22 cellular contexts compared by ENCODE assay signal in genomic region chr4:3311489-3312171, GRCh38. TPM values are rescaled to one million over a fixed set of nuclear protein-coding genes. Genes with fewer than 3 reads are reported as not detected.
DNase-seq lines count a peak whose midpoint lies in the region; ATAC-seq, FAIRE-seq and TF ChIP-seq lines count a peak whose summit lies in the region.
"Had no signal": no experiment of that assay in that cellular context is flagged by ENCODE, and none has a peak within 500 bp of the region (broad histone marks: within the 10 kb centered on the region; RNA-seq: fewer than 3 reads in every experiment).

No MANE protein-coding gene starts in this region.

- peak overlapping the region; percentile 35 for H3K27ac ChIP-seq in RWPE2 (ENCODE audit: poor library complexity, severe bottlenecking)
- H3K27ac ChIP-seq in hepatocyte, result peak overlapping the region; percentile 74
- H3K27ac ChIP-seq in small intestine (ENCODE audit: low read depth in 1 of 2, low read length in 1 of 2), result peak overlapping the region in 1 of 2 donors; percentile 41
- H3K27ac ChIP-seq: 22Rv1, gastrocnemius medialis, testis had no signal

- H3K9me3 ChIP-seq in RWPE2 (ENCODE audit: severe bottlenecking) (no peaks in the 10 kb centered on the region), hepatocyte (ENCODE audit: low read depth) (no peaks in the 10 kb centered on the region), small intestine (ENCODE audit: control insufficient read depth, low read depth) (no peaks in the 10 kb centered on the region)
- H3K9me3 ChIP-seq: BLaER1 treated with 17β-estradiol and CSF1 and Interleukin-3, amounts not matched to agents 10 nM and 100 nM; gastrocnemius medialis; testis had no signal

- TF ChIP-seq CTCF in RWPE2 (IDR thresholded peaks at IDR 0.05; ENCODE audit: poor library complexity, severe bottlenecking) (no peak), hepatocyte (IDR thresholded peaks at IDR 0.05; ENCODE audit: poor library complexity) (no peak)

- peaks cover 70% of the 10 kb centered on the region for H3K79me2 ChIP-seq in hepatocyte

- H4K20me1 ChIP-seq in hepatocyte (ENCODE audit: insufficient read depth, poor library complexity, severe bottlenecking), result peaks cover 38% of the 10 kb centered on the region

- H2AFZ ChIP-seq in hepatocyte, result no peak overlapping the region

- DNase-seq in NCI-H2171 treated with DMSO at 0.1 percent for 48 hours (lab: John Stamatoyannopoulos, UW), result peak; percentile 12
- no peak for DNase-seq in NCI-H2171 (lab: John Stamatoyannopoulos, UW)
- no peak for DNase-seq in RWPE2 (ENCODE audit: low spot score)
- peak; percentile 41 for DNase-seq in hepatocyte (ENCODE audit: low spot score)
- DNase-seq in small intestine, result peak; percentile 92
- DNase-seq in RPMI8226, result no peak
- no peak for DNase-seq in GM19238 (ENCODE audit: insufficient read length, low spot score)
- DNase-seq: activated CD4-positive, alpha-beta T cell treated with anti-CD3 and anti-CD28 coated beads for 48 hours; activated naive CD4-positive, alpha-beta T cell treated with anti-CD3 and anti-CD28 coated beads for 36 hours; DMS 273 treated with DMSO at 0.1 percent for 48 hours; gastrocnemius medialis; GDM1; NCI-H82; testis had no signal

- no peaks in the 10 kb centered on the region for H3K9me2 ChIP-seq in hepatocyte (replicated peaks; ENCODE audit: insufficient read depth)

- H3K27me3 ChIP-seq in RWPE2 (ENCODE audit: insufficient read depth, poor library complexity, severe bottlenecking), result no peaks in the 10 kb centered on the region
- no peaks in the 10 kb centered on the region for H3K27me3 ChIP-seq in hepatocyte
- no peaks in the 10 kb centered on the region for H3K27me3 ChIP-seq in small intestine (ENCODE audit: control insufficient read depth in 2 of 2, insufficient read depth in 2 of 2, low read length in 2 of 2)
- H3K27me3 ChIP-seq: BLaER1 treated with 17β-estradiol and CSF1 and Interleukin-3, amounts not matched to agents 10 nM and 100 nM; gastrocnemius medialis; testis had no signal

- peaks cover 12% of the 10 kb centered on the region for H3K4me1 ChIP-seq in RWPE2 (ENCODE audit: insufficient read depth, poor library complexity, severe bottlenecking)
- no peaks in the 10 kb centered on the region for H3K4me1 ChIP-seq in hepatocyte (ENCODE audit: insufficient read depth)
- no peaks in the 10 kb centered on the region for H3K4me1 ChIP-seq in small intestine (ENCODE audit: control insufficient read depth in 2 of 2, insufficient read depth in 1 of 2, low read depth in 1 of 2, low read length in 1 of 2)
- H3K4me1 ChIP-seq: testis had no signal

- H3K36me3 ChIP-seq in RWPE2 (ENCODE audit: low read depth), result no peaks in the 10 kb centered on the region
- H3K36me3 ChIP-seq in hepatocyte (replicated peaks; ENCODE audit: insufficient read depth, low read depth), result no peaks in the 10 kb centered on the region
- no peaks in the 10 kb centered on the region for H3K36me3 ChIP-seq in small intestine (ENCODE audit: control insufficient read depth in 2 of 2, insufficient read depth in 2 of 2, low read length in 2 of 2)
- H3K36me3 ChIP-seq: gastrocnemius medialis had no signal

- peak; percentile 96 for ATAC-seq in RWPE2 (ENCODE audit: low read depth)
- no peak for ATAC-seq in GM18909 (IDR thresholded peaks at IDR 0.05; ENCODE audit: poor library complexity, unreplicated experiment)
- ATAC-seq: GM12878 had no signal

- no peak overlapping the region for H3K4me2 ChIP-seq in hepatocyte

- H3K4me3 ChIP-seq in RWPE2 (ENCODE audit: severe bottlenecking), result no peak overlapping the region
- no peak overlapping the region for H3K4me3 ChIP-seq in hepatocyte
- no peak overlapping the region for H3K4me3 ChIP-seq in small intestine (ENCODE audit: low read depth in 1 of 2, low read length in 2 of 2)
- H3K4me3 ChIP-seq: BLaER1 treated with 17β-estradiol and CSF1 and Interleukin-3, amounts not matched to agents 10 nM and 100 nM; gastrocnemius medialis; GM12878; testis had no signal

- WGBS in hepatocyte (ENCODE audit: low lambda C conversion rate, missing lambda C conversion rate), result 83% methylated on average over 13 of the region's 13 CpGs
- WGBS in small intestine, 3 donors, result 32 to 71% (median 60%) methylated on average over 13 of the region's 13 CpGs

- FAIRE-seq in small intestine (lab: Jason Lieb, UNC), result no peak
- FAIRE-seq: colon, GM12878, HTR-8/SVneo, RCC 7860, TTC549 had no signal

RNA-seq across cellular contexts. Expression of gene RGS12, which starts 18.8 kb away (rescaled TPM):
- total RNA-seq in hepatocyte, result 22.5 and 33.6 TPM in 2 replicates
- polyA plus RNA-seq in hepatocyte (19.6 and 31.9 TPM in 2 replicates), small intestine (10 to 100 TPM in 2 of 3 donors, 1 to 10 TPM in 1; 6.5 to 14.1 (median 11.1) TPM)

Comparison
In these comparisons a context has a peak if more than half of its experiments do, and no peak if none do; other contexts are left out.
1. DNase-seq: peak in NCI-H2171 treated with DMSO at 0.1 percent for 48 hours (single experiment), hepatocyte (single experiment) and small intestine (single experiment); none in NCI-H2171 (single experiment), RWPE2 (single experiment), RPMI8226 (single experiment) and GM19238 (single experiment).